ENCODE assay signal across 28 cellular contexts in genomic region chr6:137834508-137834907, GRCh38.
"Had no signal": no experiment of that assay in that cellular context is flagged by ENCODE, and none has a peak within 500 bp of the region (broad histone marks: within the 10 kb centered on the region; RNA-seq: fewer than 3 reads in every experiment).

No MANE protein-coding gene starts in this region.

- H3K36me3 ChIP-seq: neural progenitor cell, ovary, right lobe of liver, sigmoid colon, stomach, thoracic aorta, thyroid gland, tibial nerve, upper lobe of left lung, vagina had no signal

- H3K4me3 ChIP-seq: neural progenitor cell, ovary, psoas muscle, right lobe of liver, sigmoid colon, stomach, thoracic aorta, thyroid gland, tibial nerve, upper lobe of left lung, vagina had no signal

- H3K27ac ChIP-seq: neural progenitor cell, ovary, parathyroid adenoma, psoas muscle, right lobe of liver, sigmoid colon, stomach, thoracic aorta, thyroid gland, tibial nerve, upper lobe of left lung, vagina had no signal

- H3K27ac Mint-ChIP-seq: nephron; neural progenitor cell; progenitor cell of endocrine pancreas; stimulated activated effector memory CD8-positive, alpha-beta T cell treated with anti-CD3 and anti-CD28 coated beads, Interleukin-12 subunit alpha, Interleukin-12 subunit beta, amount 100 ng/mL, for 72 hours; stimulated activated naive B cell treated with anti-CD40 and anti-IgM and Interleukin-4, amounts not matched to agents 10 μg/mL and 1 μg/mL and 100 μg/mL, for 72 hours; stimulated activated naive CD8-positive, alpha-beta T cell treated with anti-CD3 and anti-CD28 coated beads, Interleukin-15, Interleukin-2, amounts not matched to agents 100 ng/mL and 50 ng/mL, for 24 hours had no signal

- FAIRE-seq: small intestine, urothelium cell line had no signal

- H3K36me3 Mint-ChIP-seq: neural progenitor cell had no signal

- H3K9me3 ChIP-seq: ovary, psoas muscle, right lobe of liver, sigmoid colon, stomach, thoracic aorta, thyroid gland, upper lobe of left lung, vagina had no signal

- H3K4me3 Mint-ChIP-seq: nephron; neural progenitor cell; stimulated activated effector memory CD8-positive, alpha-beta T cell treated with anti-CD3 and anti-CD28 coated beads, Interleukin-12 subunit alpha, Interleukin-12 subunit beta, amount 100 ng/mL, for 72 hours; stimulated activated naive B cell treated with anti-CD40 and anti-IgM and Interleukin-4, amounts not matched to agents 10 μg/mL and 1 μg/mL and 100 μg/mL, for 72 hours; stimulated activated naive CD8-positive, alpha-beta T cell treated with anti-CD3 and anti-CD28 coated beads, Interleukin-15, Interleukin-2, amounts not matched to agents 100 ng/mL and 50 ng/mL, for 24 hours had no signal

- H2AFZ ChIP-seq: neural progenitor cell, parathyroid adenoma had no signal

- H3K9ac ChIP-seq: neural progenitor cell, parathyroid adenoma had no signal

- H3K27me3 ChIP-seq: neural progenitor cell, ovary, right lobe of liver, sigmoid colon, stomach, thyroid gland, tibial nerve, upper lobe of left lung, vagina had no signal

- DNase-seq: occipital lobe; ovary; posterior cingulate gyrus; psoas muscle; right cardiac atrium; right lobe of liver; sigmoid colon; small intestine; stimulated activated CD4-positive, alpha-beta T cell treated with anti-CD3 and anti-CD28 coated beads, Interleukin-15, amount 100 ng/mL, for 24 hours; stimulated activated CD4-positive, alpha-beta T cell treated with anti-CD3 and anti-CD28 coated beads, Interleukin-2, amount 100 ng/mL, for 24 hours; stimulated activated CD4-positive, alpha-beta T cell treated with anti-CD3 and anti-CD28 coated beads, Interleukin-2, amount 100 ng/mL, for 48 hours; stimulated activated CD4-positive, alpha-beta T cell treated with anti-CD3 and anti-CD28 coated beads, Interleukin-4, amount 100 ng/mL, for 24 hours; stimulated activated naive B cell treated with anti-CD40 and anti-IgM and Interleukin-4, amounts not matched to agents 10 μg/mL and 1 μg/mL and 100 μg/mL, for 72 hours; stimulated activated naive CD4-positive, alpha-beta T cell treated with Interleukin-2 at 50 U/mL for 16 hours; stomach; thyroid gland; trophoblast cell; upper lobe of left lung had no signal

- H3K4me1 Mint-ChIP-seq: nephron, neural progenitor cell had no signal

- H3K4me2 ChIP-seq: neural progenitor cell had no signal

- H3K27me3 Mint-ChIP-seq: progenitor cell of endocrine pancreas; stimulated activated naive B cell treated with anti-CD40 and anti-IgM and Interleukin-4, amounts not matched to agents 10 μg/mL and 1 μg/mL and 100 μg/mL, for 72 hours; stimulated activated naive CD8-positive, alpha-beta T cell treated with anti-CD3 and anti-CD28 coated beads, Interleukin-15, Interleukin-2, amounts not matched to agents 100 ng/mL and 50 ng/mL, for 24 hours had no signal

- ATAC-seq: psoas muscle; right cardiac atrium; right lobe of liver; stimulated activated effector memory CD8-positive, alpha-beta T cell treated with anti-CD3 and anti-CD28 coated beads, Interleukin-12 subunit alpha, Interleukin-12 subunit beta, amount 100 ng/mL, for 72 hours; stimulated activated naive B cell treated with anti-CD40 and anti-IgM and Interleukin-4, amounts not matched to agents 10 μg/mL and 1 μg/mL and 100 μg/mL, for 72 hours had no signal

- H3K79me2 ChIP-seq: parathyroid adenoma had no signal

- H3K4me1 ChIP-seq: neural progenitor cell, parathyroid adenoma, psoas muscle, right lobe of liver, sigmoid colon, stomach, thyroid gland, tibial nerve, upper lobe of left lung had no signal
